11 cellular contexts compared by ENCODE assay signal in the genomic region with DNA sequence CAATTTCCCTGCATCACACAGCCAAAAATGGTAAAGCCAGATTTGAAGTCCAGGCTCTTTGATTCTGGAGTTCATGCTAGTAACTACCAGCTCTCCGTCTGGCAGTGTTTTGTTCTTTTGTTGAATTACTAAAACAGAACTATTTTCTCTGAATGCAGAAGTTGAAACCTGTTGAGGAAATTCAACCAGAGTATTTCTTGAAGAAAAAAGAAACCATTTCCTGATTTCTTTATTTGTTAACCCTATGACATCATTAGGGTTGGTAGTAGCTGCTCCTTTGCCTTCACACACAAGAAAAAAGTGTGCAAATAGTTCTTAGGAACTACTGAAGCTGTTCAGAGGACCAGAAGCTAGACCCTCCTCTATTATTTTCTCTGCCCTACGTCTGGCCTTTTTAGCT. TPM values are rescaled to one million over a fixed set of nuclear protein-coding genes. Genes with fewer than 3 reads are reported as not detected.
DNase-seq lines count a peak whose midpoint lies in the region; ATAC-seq, FAIRE-seq and TF ChIP-seq lines count a peak whose summit lies in the region.
"Had no signal": no experiment of that assay in that cellular context is flagged by ENCODE, and none has a peak within 500 bp of the region (broad histone marks: within the 10 kb centered on the region; RNA-seq: fewer than 3 reads in every experiment).

No MANE protein-coding gene starts in this region.

- no peak overlapping the region for H2AFZ ChIP-seq in K562 (ENCODE audit: low read depth, low read length)

- ATAC-seq in GM18867 (IDR thresholded peaks at IDR 0.05; ENCODE audit: unreplicated experiment) (peak; percentile 52), K562 (no peak)

- 79% methylated on average over 2 of the region's 2 CpGs for WGBS in K562 (ENCODE audit: insufficient coverage, low coverage, missing lambda C conversion rate)

- no peaks in the 10 kb centered on the region; the same call in 1 of the 2 replicates for H4K20me1 ChIP-seq in K562 (replicated peaks; ENCODE audit: control insufficient read depth, insufficient read depth, low read length)

- no peak for FAIRE-seq in K562 (lab: Jason Lieb, UNC)

- no peak for TF ChIP-seq POLR2A in K562 (conservative IDR thresholded peaks at IDR 0.05)

- H3K4me3 ChIP-seq in K562 (no peak overlapping the region), skeletal muscle tissue (ENCODE audit: low read length in 3 of 3) (no peak overlapping the region)

- POLR2A ChIA-PET in K562 (lab: Yijun Ruan, JAX), result interaction anchor here (0.7 to 2.0 kb wide), 4 partner anchors 12 to 29 kb away, joined by 3 to 6 read pairs (median 4); no protein-coding TSS in a partner anchor

- H3K9me1 ChIP-seq in K562 (ENCODE audit: control insufficient read depth, insufficient read depth, low read length), result no peaks in the 10 kb centered on the region

- BruUV-seq in K562 (replicated peaks; lab: Mats Ljungman, UMichigan), result no TSS peak

- peak; percentile 69 to 77 for DNase-seq in Kasumi-1 (lab: John Stamatoyannopoulos, UW)
- DNase-seq in K562 (ENCODE audit: extremely low read depth in 1 of 4, low spot score in 3 of 4), result no peak
- no peak for DNase-seq in DMS153 (lab: John Stamatoyannopoulos, UW)
- DNase-seq in effector CD8-positive, alpha-beta T cell (lab: John Stamatoyannopoulos, UW), result no peak
- no peak for DNase-seq in AG08396 (ENCODE audit: low spot score)
- no peak for DNase-seq in occipital lobe (lab: John Stamatoyannopoulos, UW)
- DNase-seq: activated gamma-delta T cell; NCI-H187; stimulated activated CD4-positive, alpha-beta T cell treated with anti-CD3 and anti-CD28 coated beads, Interleukin-12 subunit alpha, Interleukin-12 subunit beta, amount 100 ng/mL, for 4 hours had no signal

- no peak overlapping the region for H3K9ac ChIP-seq in K562 (ENCODE audit: insufficient read depth in 1 of 2, low read depth in 2 of 2, low read length in 2 of 2)
- H3K9ac ChIP-seq in skeletal muscle tissue (ENCODE audit: low read depth in 1 of 3, low read length in 3 of 3), result no peak overlapping the region

- no peak overlapping the region for H3K4me2 ChIP-seq in K562 (ENCODE audit: insufficient read depth, low read length)

- H3K36me3 ChIP-seq in K562 (ENCODE audit: control insufficient read depth, insufficient read depth, low read length) (no peaks in the 10 kb centered on the region), skeletal muscle tissue (ENCODE audit: control insufficient read depth in 3 of 3, insufficient read depth in 3 of 3, low read length in 3 of 3) (no peaks in the 10 kb centered on the region)

- no peak for TF ChIP-seq CTCF in K562 (IDR thresholded peaks at IDR 0.05 in 2 of 3, conservative IDR thresholded peaks at IDR 0.05 in 1 of 3; ENCODE audit: insufficient read depth in 2 of 3, low read depth in 1 of 3, low read length in 3 of 3)

- no peaks in the 10 kb centered on the region; the same call in 2 of the 3 replicates for H3K79me2 ChIP-seq in K562 (ENCODE audit: control insufficient read depth, insufficient read depth, low read length)

- intact Hi-C loops in K562 (cut with micrococcal nuclease), result no loop called here

- H3K9me3 ChIP-seq in K562 (replicated peaks; ENCODE audit: control insufficient read depth, insufficient read depth, low read depth, low read length), result no peaks in the 10 kb centered on the region
- no peaks in the 10 kb centered on the region for H3K9me3 ChIP-seq in skeletal muscle tissue (ENCODE audit: control insufficient read depth in 3 of 3, low read length in 3 of 3)

- in situ Hi-C loops in K562 (cut with MboI), result no loop called here

- TF ChIP-seq EP300 in K562 (IDR thresholded peaks at IDR 0.05; ENCODE audit: low read length), result no peak

- H3K4me1 ChIP-seq in K562 (replicated peaks in 1 of 2; ENCODE audit: control insufficient read depth in 2 of 2, insufficient read depth in 2 of 2, low read length in 2 of 2) (peaks cover 3 to 5% of the 10 kb centered on the region in 2 experiments; a peak in 2 of 5 replicates), skeletal muscle tissue (ENCODE audit: control insufficient read depth in 3 of 3, insufficient read depth in 3 of 3, low read length in 3 of 3) (peaks cover 15 to 28% (median 21%) of the 10 kb centered on the region in 3 donors)

- no peaks in the 10 kb centered on the region for H3K27me3 ChIP-seq in K562 (ENCODE audit: control insufficient read depth in 2 of 2, insufficient read depth in 2 of 2, low read length in 2 of 2)
- no peaks in the 10 kb centered on the region for H3K27me3 ChIP-seq in skeletal muscle tissue (ENCODE audit: control insufficient read depth in 3 of 3, insufficient read depth in 3 of 3, low read length in 3 of 3)

- CTCF ChIA-PET in K562 (lab: Yijun Ruan, JAX; ENCODE audit: low intra/inter-chr PET ratio), result no interaction called here

- H3K27ac ChIP-seq in K562 (ENCODE audit: extremely low read depth, low read depth, low read length), result no peak overlapping the region
- peak overlapping the region; percentile 0 for H3K27ac ChIP-seq in skeletal muscle tissue (ENCODE audit: low read depth, low read length)

- TF ChIP-seq RAD21 in K562 (CRISPR knock-in tag; conservative IDR thresholded peaks at IDR 0.05 in 1 of 2, IDR thresholded peaks at IDR 0.05 in 1 of 2), result no peak

TF ChIP-seq in K562, 482 proteins besides CTCF, POLR2A, EP300 and RAD21:
- TF ChIP-seq NBN (IDR thresholded peaks at IDR 0.05; ENCODE audit: low read depth) (no peak), ATF7 (IDR thresholded peaks at IDR 0.05) (peak; percentile 24; the same call in 1 of the 2 replicates)
- TF ChIP-seq, protein P1, sequence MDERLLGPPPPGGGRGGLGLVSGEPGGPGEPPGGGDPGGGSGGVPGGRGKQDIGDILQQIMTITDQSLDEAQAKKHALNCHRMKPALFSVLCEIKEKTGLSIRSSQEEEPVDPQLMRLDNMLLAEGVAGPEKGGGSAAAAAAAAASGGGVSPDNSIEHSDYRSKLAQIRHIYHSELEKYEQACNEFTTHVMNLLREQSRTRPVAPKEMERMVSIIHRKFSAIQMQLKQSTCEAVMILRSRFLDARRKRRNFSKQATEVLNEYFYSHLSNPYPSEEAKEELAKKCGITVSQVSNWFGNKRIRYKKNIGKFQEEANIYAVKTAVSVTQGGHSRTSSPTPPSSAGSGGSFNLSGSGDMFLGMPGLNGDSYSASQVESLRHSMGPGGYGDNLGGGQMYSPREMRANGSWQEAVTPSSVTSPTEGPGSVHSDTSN (CRISPR knock-in tag; IDR thresholded peaks at IDR 0.05; ENCODE audit: low read depth), result no peak
- TF ChIP-seq, protein P1 (tag; conservative IDR thresholded peaks at IDR 0.05; ENCODE audit: low read depth), result no peak

RNA-seq across cellular contexts. Expression of a gene that starts 34.4 kb away (rescaled TPM):
- total RNA-seq in K562 (2011; cell fraction: chromatin; rRNA removed; ENCODE audit: low replicate concordance), result 42.0 and 91.0 TPM in 2 replicates
- 25.7 and 27.0 TPM in 2 replicates for total RNA-seq in K562 (2011; cell fraction: nucleolus; rRNA removed)
- total RNA-seq in K562 (2011; cell fraction: nucleoplasm; rRNA removed), result 50.7 and 99.0 TPM in 2 replicates
- total RNA-seq in K562 (2014; rRNA removed), result 7.5 and 9.1 TPM in 2 replicates
- total RNA-seq in K562 (2014; rRNA removed; fragmentation: Illumina TruSeq; extraction: Trizol), result 9.4 and 10.0 TPM in 2 replicates
- 11.3 and 11.6 TPM in 2 replicates for total RNA-seq in K562 (2015; rRNA removed; fragmentation: Illumina TruSeq; extraction: Trizol)
- total RNA-seq in K562 (2021), result 18.5 and 19.0 TPM in 2 replicates
- 14.1 and 17.2 TPM in 2 replicates for polyA plus RNA-seq in K562 (2011; rRNA removed)
- 8.3 and 11.0 TPM in 2 replicates for polyA plus RNA-seq in K562 (2011; cell fraction: cytosol; rRNA removed)
- polyA plus RNA-seq in K562 (2011; cell fraction: nucleus; rRNA removed), result 17.7 and 22.6 TPM in 2 replicates
- 12.6 and 15.1 TPM in 2 replicates for polyA plus RNA-seq in K562 (2012)
- 12.7 and 13.8 TPM in 2 replicates for polyA plus RNA-seq in K562 (2014; fragmentation: Illumina TruSeq; extraction: Trizol)
- 1 to 10 TPM; 1.2 to 2.1 TPM for polyA plus RNA-seq in K562 (2014; fragmentation: Nextera tagmentation; extraction: Ambion mirVana)
- polyA plus RNA-seq in K562 (2014; rRNA removed), result 9.1 and 11.7 TPM in 2 replicates
- polyA minus RNA-seq in K562 (2011; rRNA and poly(A)+ RNA removed), result 21.2 and 24.0 TPM in 2 replicates
- 10.8 and 14.3 TPM in 2 replicates for polyA minus RNA-seq in K562 (2011; cell fraction: cytosol; rRNA and poly(A)+ RNA removed)
- polyA minus RNA-seq in K562 (2011; cell fraction: nucleus; rRNA and poly(A)+ RNA removed), result 14.9 and 20.8 TPM in 2 replicates
- 23.0 TPM for total RNA-seq in skeletal muscle tissue
- total RNA-seq in occipital lobe, result 17.9 TPM

Comparison
In these comparisons a context has a peak if more than half of its experiments do, and no peak if none do; other contexts are left out.
1. DNase-seq: peak in Kasumi-1 (2 of 2); none in K562 (0 of 4), DMS153 (single experiment), effector CD8-positive, alpha-beta T cell (single experiment), AG08396 (single experiment) and occipital lobe (single experiment).